Comparison of ENCODE assay signal across 2 cellular contexts in genomic region chr9:33408087-33408486, GRCh38.
TF ChIP-seq lines count a peak whose summit lies in the region.

No MANE protein-coding gene starts in this region.

TF ChIP-seq in A549, 52 proteins besides CTCF, POLR2A, EP300 and RAD21:
- TF ChIP-seq JUN (IDR thresholded peaks at IDR 0.05) = no peak
- TF ChIP-seq CHD4 (IDR thresholded peaks at IDR 0.05; ENCODE audit: borderline replicate concordance) = no peak
- TF ChIP-seq RCOR1 (IDR thresholded peaks at IDR 0.05; ENCODE audit: low read depth, low read length) = no peak
- TF ChIP-seq SMC3 (IDR thresholded peaks at IDR 0.05) = no peak
- TF ChIP-seq, protein P1, sequence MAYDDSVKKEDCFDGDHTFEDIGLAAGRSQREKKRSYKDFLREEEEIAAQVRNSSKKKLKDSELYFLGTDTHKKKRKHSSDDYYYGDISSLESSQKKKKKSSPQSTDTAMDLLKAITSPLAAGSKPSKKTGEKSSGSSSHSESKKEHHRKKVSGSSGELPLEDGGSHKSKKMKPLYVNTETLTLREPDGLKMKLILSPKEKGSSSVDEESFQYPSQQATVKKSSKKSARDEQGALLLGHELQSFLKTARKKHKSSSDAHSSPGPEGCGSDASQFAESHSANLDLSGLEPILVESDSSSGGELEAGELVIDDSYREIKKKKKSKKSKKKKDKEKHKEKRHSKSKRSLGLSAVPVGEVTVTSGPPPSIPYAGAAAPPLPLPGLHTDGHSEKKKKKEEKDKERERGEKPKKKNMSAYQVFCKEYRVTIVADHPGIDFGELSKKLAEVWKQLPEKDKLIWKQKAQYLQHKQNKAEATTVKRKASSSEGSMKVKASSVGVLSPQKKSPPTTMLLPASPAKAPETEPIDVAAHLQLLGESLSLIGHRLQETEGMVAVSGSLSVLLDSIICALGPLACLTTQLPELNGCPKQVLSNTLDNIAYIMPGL (CRISPR knock-in tag; IDR thresholded peaks at IDR 0.05; ENCODE audit: borderline replicate concordance) = no peak
- TF ChIP-seq TFCP2L1 (CRISPR knock-in tag; IDR thresholded peaks at IDR 0.05) = no peak

TF ChIP-seq in HCT116, 20 proteins besides CTCF, POLR2A, EP300 and RAD21:
- no peak for TF ChIP-seq CEBPB (IDR thresholded peaks at IDR 0.05; ENCODE audit: low read depth)
- TF ChIP-seq MAX (IDR thresholded peaks at IDR 0.05) = no peak
- TF ChIP-seq ZNF274 (IDR thresholded peaks at IDR 0.05; ENCODE audit: low read depth, low read length) = no peak
- TF ChIP-seq TCF7L2 (IDR thresholded peaks at IDR 0.05; ENCODE audit: borderline replicate concordance, extremely low read depth, insufficient read depth, insufficient read length) = no peak
- TF ChIP-seq JUND (IDR thresholded peaks at IDR 0.05) = no peak
- no peak for TF ChIP-seq EGR1 (IDR thresholded peaks at IDR 0.05; ENCODE audit: low read depth)
- TF ChIP-seq, protein P2, sequence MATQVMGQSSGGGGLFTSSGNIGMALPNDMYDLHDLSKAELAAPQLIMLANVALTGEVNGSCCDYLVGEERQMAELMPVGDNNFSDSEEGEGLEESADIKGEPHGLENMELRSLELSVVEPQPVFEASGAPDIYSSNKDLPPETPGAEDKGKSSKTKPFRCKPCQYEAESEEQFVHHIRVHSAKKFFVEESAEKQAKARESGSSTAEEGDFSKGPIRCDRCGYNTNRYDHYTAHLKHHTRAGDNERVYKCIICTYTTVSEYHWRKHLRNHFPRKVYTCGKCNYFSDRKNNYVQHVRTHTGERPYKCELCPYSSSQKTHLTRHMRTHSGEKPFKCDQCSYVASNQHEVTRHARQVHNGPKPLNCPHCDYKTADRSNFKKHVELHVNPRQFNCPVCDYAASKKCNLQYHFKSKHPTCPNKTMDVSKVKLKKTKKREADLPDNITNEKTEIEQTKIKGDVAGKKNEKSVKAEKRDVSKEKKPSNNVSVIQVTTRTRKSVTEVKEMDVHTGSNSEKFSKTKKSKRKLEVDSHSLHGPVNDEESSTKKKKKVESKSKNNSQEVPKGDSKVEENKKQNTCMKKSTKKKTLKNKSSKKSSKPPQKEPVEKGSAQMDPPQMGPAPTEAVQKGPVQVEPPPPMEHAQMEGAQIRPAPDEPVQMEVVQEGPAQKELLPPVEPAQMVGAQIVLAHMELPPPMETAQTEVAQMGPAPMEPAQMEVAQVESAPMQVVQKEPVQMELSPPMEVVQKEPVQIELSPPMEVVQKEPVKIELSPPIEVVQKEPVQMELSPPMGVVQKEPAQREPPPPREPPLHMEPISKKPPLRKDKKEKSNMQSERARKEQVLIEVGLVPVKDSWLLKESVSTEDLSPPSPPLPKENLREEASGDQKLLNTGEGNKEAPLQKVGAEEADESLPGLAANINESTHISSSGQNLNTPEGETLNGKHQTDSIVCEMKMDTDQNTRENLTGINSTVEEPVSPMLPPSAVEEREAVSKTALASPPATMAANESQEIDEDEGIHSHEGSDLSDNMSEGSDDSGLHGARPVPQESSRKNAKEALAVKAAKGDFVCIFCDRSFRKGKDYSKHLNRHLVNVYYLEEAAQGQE (IDR thresholded peaks at IDR 0.05; ENCODE audit: low read depth) = no peak
- TF ChIP-seq ZFX (IDR thresholded peaks at IDR 0.05) = no peak
- TF ChIP-seq EZH2phosphoT487 (IDR thresholded peaks at IDR 0.05; ENCODE audit: borderline replicate concordance) = no peak
- no peak for TF ChIP-seq CBX3 (IDR thresholded peaks at IDR 0.05; ENCODE audit: low read depth)
- TF ChIP-seq ELF1 (IDR thresholded peaks at IDR 0.05; ENCODE audit: borderline replicate concordance, low read depth) = no peak
- no peak for TF ChIP-seq SRF (IDR thresholded peaks at IDR 0.05; ENCODE audit: low read depth)
- no peak for TF ChIP-seq SP1 (IDR thresholded peaks at IDR 0.05; ENCODE audit: low read depth)
- TF ChIP-seq SIN3A (IDR thresholded peaks at IDR 0.05; ENCODE audit: low read depth) = no peak
- TF ChIP-seq POLR2AphosphoS5 (IDR thresholded peaks at IDR 0.05; ENCODE audit: low read depth, low read length) = no peak
- TF ChIP-seq EZH2 (IDR thresholded peaks at IDR 0.05) = no peak
